Comparison of ENCODE assay signal across 10 cellular contexts in genomic region chr20:3071266-3071609, GRCh38. TPM values are rescaled to one million over a fixed set of nuclear protein-coding genes. Genes with fewer than 3 reads are reported as not detected.
A peak's percentile ranks its signal among the peaks of the same experiment; 100 is the strongest.
DNase-seq lines count a peak whose midpoint lies in the region; ATAC-seq and TF ChIP-seq lines count a peak whose summit lies in the region.
"Had no signal": no experiment of that assay in that cellular context is flagged by ENCODE, and none has a peak within 500 bp of the region (broad histone marks: within the 10 kb centered on the region; RNA-seq: fewer than 3 reads in every experiment).

No MANE protein-coding gene starts in this region.

- H2AFZ ChIP-seq in GM23248 (peak overlapping the region; percentile 75), OCI-LY7 (ENCODE audit: low read length) (no peak overlapping the region), neural progenitor cell (replicated peaks) (no peak overlapping the region)

- H3K36me3 ChIP-seq in GM23248 (ENCODE audit: low read depth) (no peaks in the 10 kb centered on the region), OCI-LY7 (ENCODE audit: insufficient read depth, low read length) (no peaks in the 10 kb centered on the region), neural progenitor cell (no peaks in the 10 kb centered on the region)
- H3K36me3 ChIP-seq in naive thymus-derived CD4-positive, alpha-beta T cell (ENCODE audit: control insufficient read depth in 2 of 3, insufficient read depth in 3 of 3, low read length in 3 of 3), result peaks cover 0 to 12% (median 0%) of the 10 kb centered on the region in 3 experiments

- H3K9me3 ChIP-seq in GM23248 (ENCODE audit: low read depth) (no peaks in the 10 kb centered on the region), OCI-LY7 (ENCODE audit: low read length) (no peaks in the 10 kb centered on the region), neural progenitor cell (ENCODE audit: low read depth) (no peaks in the 10 kb centered on the region)
- no peaks in the 10 kb centered on the region for H3K9me3 ChIP-seq in naive thymus-derived CD4-positive, alpha-beta T cell (ENCODE audit: control insufficient read depth in 2 of 3, low read length in 3 of 3)

- H4K20me1 ChIP-seq in GM23248 (ENCODE audit: insufficient read depth), result no peaks in the 10 kb centered on the region
- no peaks in the 10 kb centered on the region for H4K20me1 ChIP-seq in OCI-LY7 (ENCODE audit: insufficient read depth, low read length)
- no peaks in the 10 kb centered on the region for H4K20me1 ChIP-seq in neural progenitor cell (ENCODE audit: low read depth)

- peak overlapping the region; percentile 75 for H3K4me2 ChIP-seq in GM23248 (ENCODE audit: unreplicated experiment)
- no peak overlapping the region for H3K4me2 ChIP-seq in OCI-LY7 (ENCODE audit: low read length)
- H3K4me2 ChIP-seq in neural progenitor cell, result no peak overlapping the region

- POLR2A ChIA-PET in AG04449 (lab: Yijun Ruan, JAX) (no interaction called here), OCI-LY7 (lab: Charles Lee) (no interaction called here)
- POLR2A ChIA-PET in naive thymus-derived CD4-positive, alpha-beta T cell (lab: Charles Lee), result interaction anchor here (0.7 to 7.0 kb wide), 3 partner anchors 22 to 46 kb away, joined by 3 to 61 read pairs (median 3); no protein-coding TSS in a partner anchor

- H3K9ac ChIP-seq in GM23248 (peak overlapping the region; percentile 69; the same call in 1 of the 2 replicates), neural progenitor cell (no peak overlapping the region)

- BruUV-seq in OCI-LY7 (replicated peaks; lab: Mats Ljungman, UMichigan), result no TSS peak

- DNase-seq in AG04449 (ENCODE audit: low read depth, low spot score) (no peak), GM23248 (no peak), OCI-LY7 (ENCODE audit: low spot score) (no peak), neural progenitor cell (ENCODE audit: low spot score) (no peak), left colon (no peak)
- no peak for DNase-seq in naive thymus-derived CD4-positive, alpha-beta T cell
- no peak for DNase-seq in NK-92 treated with Interleukin-12 subunit alpha and Interleukin-12 subunit beta, amount 100 ng/mL, for 24 hours (lab: John Stamatoyannopoulos, UW)
- DNase-seq: dorsolateral prefrontal cortex, NCI-H748 treated with DMSO at 0.1 percent for 48 hours had no signal

- no peak for ATAC-seq in naive thymus-derived CD4-positive, alpha-beta T cell
- ATAC-seq in left colon, result no peak

- CTCF ChIA-PET in AG04449 (lab: Yijun Ruan, JAX) (interaction anchor here (11.0 kb wide), 1 partner anchor 19 kb away, joined by 86 read pairs; no protein-coding TSS in a partner anchor), OCI-LY7 (lab: Charles Lee; ENCODE audit: unreplicated experiment) (no interaction called here)
- CTCF ChIA-PET in naive thymus-derived CD4-positive, alpha-beta T cell (lab: Charles Lee), result interaction anchor here (1.2 kb wide), 1 partner anchor 48 kb away, joined by 3 read pairs; no protein-coding TSS in a partner anchor

- no peaks in the 10 kb centered on the region for H3K36me3 Mint-ChIP-seq in dendritic cell treated with granulocyte-macrophage colony-stimulating factor and Interleukin-4, amounts not matched to agents 40 ng/mL and 50 ng/mL, for 4 days (ENCODE audit: low read depth)
- H3K36me3 Mint-ChIP-seq in naive thymus-derived CD4-positive, alpha-beta T cell, result peaks cover 0 to 6% (median 4%) of the 10 kb centered on the region in 5 donors
- no peaks in the 10 kb centered on the region for H3K36me3 Mint-ChIP-seq in neural progenitor cell

- no peak overlapping the region for H3K27ac Mint-ChIP-seq in dendritic cell treated with granulocyte-macrophage colony-stimulating factor and Interleukin-4, amounts not matched to agents 40 ng/mL and 50 ng/mL, for 4 days
- peak overlapping the region in 7 of 9 donors; percentile 71 to 97 (median 84) for H3K27ac Mint-ChIP-seq in naive thymus-derived CD4-positive, alpha-beta T cell
- H3K27ac Mint-ChIP-seq in neural progenitor cell, result no peak overlapping the region

- TF ChIP-seq CTCF in AG04449 (IDR thresholded peaks at IDR 0.05; ENCODE audit: insufficient read depth, low read length, missing control alignments), result no peak
- TF ChIP-seq CTCF in OCI-LY7 (conservative IDR thresholded peaks at IDR 0.05; ENCODE audit: low read length), result no peak
- TF ChIP-seq CTCF in neural progenitor cell (IDR thresholded peaks at IDR 0.05), result no peak

- peak overlapping the region; percentile 53 for H3K4me3 ChIP-seq in AG04449 (ENCODE audit: low read depth, low read length)
- peak overlapping the region; percentile 67 for H3K4me3 ChIP-seq in GM23248
- H3K4me3 ChIP-seq in naive thymus-derived CD4-positive, alpha-beta T cell (ENCODE audit: low read length), result peak overlapping the region; percentile 53
- H3K4me3 ChIP-seq in OCI-LY7 (ENCODE audit: low read depth, low read length, poor library complexity, severe bottlenecking), result no peak overlapping the region
- H3K4me3 ChIP-seq in neural progenitor cell, result no peak overlapping the region

- H3K4me1 ChIP-seq in GM23248 (ENCODE audit: insufficient read depth), result peaks cover 18% of the 10 kb centered on the region
- peaks cover 0 to 17% of the 10 kb centered on the region in 2 donors for H3K4me1 ChIP-seq in naive thymus-derived CD4-positive, alpha-beta T cell (ENCODE audit: control insufficient read depth in 2 of 2, insufficient read depth in 2 of 2, low read length in 2 of 2)
- no peaks in the 10 kb centered on the region for H3K4me1 ChIP-seq in OCI-LY7 (ENCODE audit: insufficient read depth, low read length, poor library complexity, severe bottlenecking)
- no peaks in the 10 kb centered on the region for H3K4me1 ChIP-seq in neural progenitor cell

- H3K9me3 Mint-ChIP-seq in dendritic cell treated with granulocyte-macrophage colony-stimulating factor and Interleukin-4, amounts not matched to agents 40 ng/mL and 50 ng/mL, for 4 days, result no peaks in the 10 kb centered on the region
- peaks cover 0 to 2% (median 0%) of the 10 kb centered on the region in 11 donors for H3K9me3 Mint-ChIP-seq in naive thymus-derived CD4-positive, alpha-beta T cell
- H3K9me3 Mint-ChIP-seq in neural progenitor cell, result no peaks in the 10 kb centered on the region

- no peaks in the 10 kb centered on the region for H3K27me3 ChIP-seq in GM23248 (replicated peaks; ENCODE audit: insufficient read depth)
- no peaks in the 10 kb centered on the region for H3K27me3 ChIP-seq in naive thymus-derived CD4-positive, alpha-beta T cell (ENCODE audit: control insufficient read depth in 2 of 2, insufficient read depth in 2 of 2, low read length in 2 of 2)
- H3K27me3 ChIP-seq in neural progenitor cell, result peaks cover 49% of the 10 kb centered on the region

- H3K79me2 ChIP-seq in GM23248 (ENCODE audit: insufficient read depth), result no peaks in the 10 kb centered on the region
- H3K79me2 ChIP-seq in OCI-LY7 (ENCODE audit: insufficient read depth, low read depth, low read length), result no peaks in the 10 kb centered on the region
- H3K79me2 ChIP-seq in neural progenitor cell (ENCODE audit: low read depth), result no peaks in the 10 kb centered on the region

- in situ Hi-C loops in GM23248 (cut with MboI), result no loop called here

- H3K9me2 ChIP-seq in GM23248 (ENCODE audit: insufficient read depth) (no peaks in the 10 kb centered on the region), OCI-LY7 (ENCODE audit: insufficient read depth, low read length) (no peaks in the 10 kb centered on the region)

- intact Hi-C loops in dendritic cell treated with granulocyte-macrophage colony-stimulating factor and Interleukin-4, amounts not matched to agents 40 ng/mL and 50 ng/mL, for 4 days (cut with micrococcal nuclease), result no loop called here
- intact Hi-C loops in naive thymus-derived CD4-positive, alpha-beta T cell (cut with micrococcal nuclease), result loop anchor here in 1 of 2 donors (5.0 kb wide), 2 partner anchors 46 to 101 kb away; partner anchors contain the start of gene LZTS3
- intact Hi-C loops in OCI-LY7 (cut with micrococcal nuclease; ENCODE audit: unreplicated experiment), result no loop called here
- intact Hi-C loops in left colon (cut with DNase I, micrococcal nuclease), result no loop called here

- peaks cover 33% of the 10 kb centered on the region for H3K4me1 Mint-ChIP-seq in dendritic cell treated with granulocyte-macrophage colony-stimulating factor and Interleukin-4, amounts not matched to agents 40 ng/mL and 50 ng/mL, for 4 days (ENCODE audit: low read depth)
- H3K4me1 Mint-ChIP-seq in naive thymus-derived CD4-positive, alpha-beta T cell, result peaks cover 12 to 40% (median 30%) of the 10 kb centered on the region in 7 donors
- H3K4me1 Mint-ChIP-seq in neural progenitor cell, result peaks cover 12% of the 10 kb centered on the region

- H3F3A ChIP-seq in GM23248 (ENCODE audit: insufficient read depth) (peaks cover 21% of the 10 kb centered on the region), neural progenitor cell (ENCODE audit: low read depth) (no peaks in the 10 kb centered on the region)

- 43 to 52% methylated on average over 14 to 16 of the region's 16 CpGs for WGBS in GM23248 (ENCODE audit: low coverage in 1 of 2, low lambda C conversion rate in 2 of 2, missing lambda C conversion rate in 2 of 2), 2 experiments

- H3K27me3 Mint-ChIP-seq in dendritic cell treated with granulocyte-macrophage colony-stimulating factor and Interleukin-4, amounts not matched to agents 40 ng/mL and 50 ng/mL, for 4 days, result peaks cover 63% of the 10 kb centered on the region
- H3K27me3 Mint-ChIP-seq in naive thymus-derived CD4-positive, alpha-beta T cell, result peaks cover 0 to 7% (median 0%) of the 10 kb centered on the region in 5 donors
- peaks cover 14% of the 10 kb centered on the region for H3K27me3 Mint-ChIP-seq in neural progenitor cell (ENCODE audit: insufficient read depth, low read depth)

- H3K4me3 Mint-ChIP-seq in dendritic cell treated with granulocyte-macrophage colony-stimulating factor and Interleukin-4, amounts not matched to agents 40 ng/mL and 50 ng/mL, for 4 days, result peak overlapping the region; percentile 64
- peak overlapping the region; percentile 61 to 90 (median 84) for H3K4me3 Mint-ChIP-seq in naive thymus-derived CD4-positive, alpha-beta T cell
- H3K4me3 Mint-ChIP-seq in neural progenitor cell, result no peak overlapping the region

- H3K27ac ChIP-seq in GM23248 (no peak overlapping the region), OCI-LY7 (ENCODE audit: low read depth, low read length, poor library complexity, severe bottlenecking) (no peak overlapping the region), neural progenitor cell (no peak overlapping the region)
- H3K27ac ChIP-seq in naive thymus-derived CD4-positive, alpha-beta T cell (ENCODE audit: low read depth, low read length), result peak overlapping the region; percentile 76
- H3K27ac ChIP-seq: dorsolateral prefrontal cortex had no signal

RNA-seq across cellular contexts. Expression of gene OXT, which starts 0.2 kb away (rescaled TPM):
- total RNA-seq in GM23248 (2014; rRNA removed; shearing (Covaris generic)), result not detected in 2 replicates
- 0.40 and 0.70 TPM in 2 replicates for polyA plus RNA-seq in GM23248 (2016; fragmentation: Nextera tagmentation; extraction: Ambion mirVana)
- total RNA-seq in naive thymus-derived CD4-positive, alpha-beta T cell, result 1 to 10 TPM in 2 of 5 experiments, not detected in 3; 1.8 to 2.3 TPM
- polyA plus RNA-seq in naive thymus-derived CD4-positive, alpha-beta T cell, result 1 to 10 TPM; 1.2 to 1.4 TPM
- not detected in 2 replicates for total RNA-seq in OCI-LY7 (2014; rRNA removed; shearing (Covaris generic))
- not detected in 2 replicates for total RNA-seq in OCI-LY7 (2022)
- total RNA-seq in neural progenitor cell (ENCODE audit: low replicate concordance), result not detected in 2 replicates
- not detected for total RNA-seq in left colon

RNA-seq across cellular contexts. Expression of gene AVP, which starts 13.3 kb away (rescaled TPM):
- not detected in 2 replicates for total RNA-seq in GM23248 (2014; rRNA removed; shearing (Covaris generic))
- not detected in 2 replicates for polyA plus RNA-seq in GM23248 (2016; fragmentation: Nextera tagmentation; extraction: Ambion mirVana)
- under 1 TPM in 1 of 5 experiments, not detected in 4; 0.89 TPM for total RNA-seq in naive thymus-derived CD4-positive, alpha-beta T cell
- polyA plus RNA-seq in naive thymus-derived CD4-positive, alpha-beta T cell, result not detected
- total RNA-seq in OCI-LY7 (2014; rRNA removed; shearing (Covaris generic)), result not detected in 2 replicates
- total RNA-seq in OCI-LY7 (2022) (not detected in 2 replicates), neural progenitor cell (ENCODE audit: low replicate concordance) (not detected in 2 replicates), left colon (not detected)

RNA-seq across cellular contexts. Expression of gene MRPS26, which starts 25.4 kb away (rescaled TPM):
- total RNA-seq in GM23248 (2014; rRNA removed; shearing (Covaris generic)), result 24.2 and 48.2 TPM in 2 replicates
- 44.5 and 48.2 TPM in 2 replicates for polyA plus RNA-seq in GM23248 (2016; fragmentation: Nextera tagmentation; extraction: Ambion mirVana)
- total RNA-seq in naive thymus-derived CD4-positive, alpha-beta T cell, result 10 to 100 TPM; 22.2 to 41.6 (median 29.5) TPM
- 10 to 100 TPM; 71.6 to 94.2 TPM for polyA plus RNA-seq in naive thymus-derived CD4-positive, alpha-beta T cell
- 78.1 and 85.8 TPM in 2 replicates for total RNA-seq in OCI-LY7 (2014; rRNA removed; shearing (Covaris generic))
- 73.2 and 73.3 TPM in 2 replicates for total RNA-seq in OCI-LY7 (2022)
- total RNA-seq in neural progenitor cell (ENCODE audit: low replicate concordance), result 37.0 and 71.8 TPM in 2 replicates
- total RNA-seq in left colon, result 10 to 100 TPM; 33.1 to 44.1 TPM

RNA-seq across cellular contexts. Expression of gene GNRH2, which starts 27.8 kb away (rescaled TPM):
- not detected in 2 replicates for total RNA-seq in GM23248 (2014; rRNA removed; shearing (Covaris generic))
- polyA plus RNA-seq in GM23248 (2016; fragmentation: Nextera tagmentation; extraction: Ambion mirVana), result not detected in 2 replicates
- total RNA-seq in naive thymus-derived CD4-positive, alpha-beta T cell, result 1 to 10 TPM in 4 of 5 experiments, under 1 TPM in 1; 0.88 to 2.9 (median 1.4) TPM
- not detected for polyA plus RNA-seq in naive thymus-derived CD4-positive, alpha-beta T cell
- total RNA-seq in OCI-LY7 (2014; rRNA removed; shearing (Covaris generic)), result 0.44 and 0.98 TPM in 2 replicates
- total RNA-seq in OCI-LY7 (2022), result 0.61 and 1.1 TPM in 2 replicates
- total RNA-seq in neural progenitor cell (ENCODE audit: low replicate concordance), result 0.37 TPM in 1 of 2 replicates, not detected in the other
- total RNA-seq in left colon, result under 1 TPM in 1 of 2 donors, not detected in 1; 0.64 TPM

Comparison
In these comparisons a context has a peak if more than half of its experiments do, and no peak if none do; other contexts are left out.
1. H3K4me3 ChIP-seq: peak in AG04449 (single experiment), GM23248 (single experiment) and naive thymus-derived CD4-positive, alpha-beta T cell (single experiment); none in OCI-LY7 (single experiment) and neural progenitor cell (single experiment).
2. H3K27ac Mint-ChIP-seq: peak in naive thymus-derived CD4-positive, alpha-beta T cell (7 of 9); none in dendritic cell treated with granulocyte-macrophage colony-stimulating factor and Interleukin-4, amounts not matched to agents 40 ng/mL and 50 ng/mL, for 4 days (single experiment) and neural progenitor cell (single experiment).